8 cellular contexts compared by ENCODE assay signal in the genomic region with DNA sequence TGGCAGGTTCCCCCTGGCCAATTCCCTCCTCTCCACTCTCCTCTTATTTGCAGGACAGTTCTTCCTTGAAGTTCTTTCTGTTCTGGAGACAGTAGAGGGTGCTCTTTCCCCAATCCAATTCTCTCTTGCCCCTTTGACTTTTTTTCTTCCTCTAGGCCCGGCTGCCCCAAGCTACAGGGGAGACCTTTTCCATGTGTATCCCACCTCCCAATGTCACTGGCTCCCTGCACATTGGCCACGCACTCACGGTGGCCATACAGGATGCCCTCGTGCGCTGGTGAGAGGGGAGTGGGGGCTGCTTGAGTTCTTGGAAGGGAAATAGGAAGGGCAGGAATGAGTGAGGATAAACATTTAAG. TPM values are rescaled to one million over a fixed set of nuclear protein-coding genes. Genes with fewer than 3 reads are reported as not detected.
DNase-seq lines count a peak whose midpoint lies in the region; ATAC-seq, FAIRE-seq and TF ChIP-seq lines count a peak whose summit lies in the region.

No MANE protein-coding gene starts in this region.

- H3K36me3 ChIP-seq in IMR-90 (ENCODE audit: control insufficient read depth, insufficient read depth, low read length) (peaks cover 29% of the 10 kb centered on the region), kidney epithelial cell (ENCODE audit: control insufficient read depth, insufficient read depth, low read length) (peaks cover 4% of the 10 kb centered on the region), stomach smooth muscle (ENCODE audit: control insufficient read depth in 2 of 2, insufficient read depth in 2 of 2, low read length in 2 of 2) (peaks cover 26 to 38% of the 10 kb centered on the region in 2 donors)

- H3K23ac ChIP-seq in IMR-90 (ENCODE audit: low read depth, low read length): no peak overlapping the region

- peak overlapping the region; percentile 43; the same call in 1 of the 2 replicates for H2BK20ac ChIP-seq in IMR-90 (ENCODE audit: low read depth, low read length)

- ATAC-seq in IMR-90 (ENCODE audit: low read depth) (peak; percentile 47), GM18858 (IDR thresholded peaks at IDR 0.05; ENCODE audit: unreplicated experiment) (no peak)
- no peak for ATAC-seq in activated CD4-positive, CD25-positive, alpha-beta regulatory T cell treated with anti-CD3 and anti-CD28 coated beads, Interleukin-2, amount 50 U/mL, for 24 hours

- H3K9me3 ChIP-seq in IMR-90 (ENCODE audit: control insufficient read depth, insufficient read depth, low read length) (no peaks in the 10 kb centered on the region), stomach smooth muscle (ENCODE audit: control insufficient read depth in 2 of 2, low read length in 2 of 2) (no peaks in the 10 kb centered on the region)

- H4K91ac ChIP-seq in IMR-90 (ENCODE audit: insufficient read depth, low read depth, low read length): peak overlapping the region; percentile 62

- dilution Hi-C loops in IMR-90 (cut with HindIII; ENCODE audit: low sequenced_read_pairs, unreplicated experiment): no loop called here

- H3K4me2 ChIP-seq in IMR-90 (ENCODE audit: low read depth, low read length): no peak overlapping the region; the same call in 1 of the 2 replicates

- no peak overlapping the region for H3K4me3 ChIP-seq in IMR-90 (ENCODE audit: insufficient read depth, low read depth, low read length)
- H3K4me3 ChIP-seq in kidney epithelial cell (ENCODE audit: low read depth, low read length): no peak overlapping the region
- H3K4me3 ChIP-seq in stomach smooth muscle (ENCODE audit: low read length in 2 of 2): peak overlapping the region in 1 of 2 donors; percentile 12

- in situ Hi-C loops in IMR-90 (cut with MboI; ENCODE audit: low sequenced_read_pairs): loop anchor here (5.0 kb wide), 1 partner anchor 162 kb away; no protein-coding TSS in a partner anchor

- FAIRE-seq in RCC 7860 (lab: Jason Lieb, UNC): no peak

- H3K4me1 ChIP-seq in IMR-90 (ENCODE audit: control insufficient read depth, insufficient read depth, low read length) (peaks cover 12% of the 10 kb centered on the region), stomach smooth muscle (ENCODE audit: control insufficient read depth, insufficient read depth, low read length) (peaks cover 26% of the 10 kb centered on the region)

- peak overlapping the region; percentile 88 for H2AK5ac ChIP-seq in IMR-90 (ENCODE audit: low read depth, low read length)

- H3K9me1 ChIP-seq in IMR-90 (ENCODE audit: insufficient read depth, low read length): no peaks in the 10 kb centered on the region

- CTCF ChIA-PET in IMR-90 (lab: Yijun Ruan, JAX): interaction anchor here (0.6 to 3.6 kb wide), 16 partner anchors 11 to 1223 kb away, joined by 3 to 31 read pairs (median 4); partner anchors contain the start of gene SFTA2

- TF ChIP-seq CTCF in IMR-90 (conservative IDR thresholded peaks at IDR 0.05; ENCODE audit: low read depth, low read length): peak; percentile 87
- TF ChIP-seq CTCF in kidney epithelial cell (IDR thresholded peaks at IDR 0.05; ENCODE audit: insufficient read depth, low read length, poor library complexity, severe bottlenecking): peak; percentile 67

- no peak for TF ChIP-seq POLR2A in IMR-90 (IDR thresholded peaks at IDR 0.05; ENCODE audit: low read depth, low read length)

- peaks cover 5 to 6% of the 10 kb centered on the region in 2 experiments; a peak in 1 of 4 replicates for H3K79me1 ChIP-seq in IMR-90 (ENCODE audit: low read depth in 1 of 2, low read length in 2 of 2)

- peak overlapping the region; percentile 22; the same call in 1 of the 2 replicates for H3K9ac ChIP-seq in IMR-90 (ENCODE audit: low read depth, low read length)
- peak overlapping the region; percentile 94 to 95 for H3K9ac ChIP-seq in stomach smooth muscle (ENCODE audit: low read length in 2 of 2)

- POLR2A ChIA-PET in IMR-90 (lab: Charles Lee; ENCODE audit: unreplicated experiment): no interaction called here

- peak overlapping the region; percentile 35; the same call in 1 of the 2 replicates for H4K5ac ChIP-seq in IMR-90 (ENCODE audit: low read depth, low read length)

- H4K8ac ChIP-seq in IMR-90 (ENCODE audit: low read depth in 2 of 2, low read length in 2 of 2): peak overlapping the region; percentile 77 to 100; a peak in 2 of 4 replicates

- H3K27ac ChIP-seq in IMR-90 (ENCODE audit: insufficient read depth, low read length): no peak overlapping the region
- peak overlapping the region; percentile 94 for H3K27ac ChIP-seq in caudate nucleus (ENCODE audit: low read depth, low read length)
- peak overlapping the region; percentile 93 for H3K27ac ChIP-seq in stomach smooth muscle (ENCODE audit: low read length)

- intact Hi-C loops in IMR-90 (cut with micrococcal nuclease): loop anchor here (1.0 to 10.0 kb wide), 3 partner anchors 155 to 279 kb away; no protein-coding TSS in a partner anchor

- 0 out of 3 replicates have a peak overlapping the region, but pooled peaks have one; percentile 32 for H2BK15ac ChIP-seq in IMR-90 (ENCODE audit: low read depth, low read length)

- peak overlapping the region; percentile 93 for H2AFZ ChIP-seq in IMR-90 (replicated peaks; ENCODE audit: low read length, poor library complexity)

- H3K27me3 ChIP-seq in IMR-90 (ENCODE audit: control insufficient read depth, insufficient read depth, low read length): no peaks in the 10 kb centered on the region
- no peaks in the 10 kb centered on the region for H3K27me3 ChIP-seq in kidney epithelial cell (ENCODE audit: control insufficient read depth, insufficient read depth, low read length)
- no peaks in the 10 kb centered on the region for H3K27me3 ChIP-seq in stomach smooth muscle (ENCODE audit: control insufficient read depth in 1 of 2, insufficient read depth in 2 of 2, low read length in 2 of 2)

- no peak overlapping the region for H3K14ac ChIP-seq in IMR-90 (replicated peaks; ENCODE audit: low read depth, low read length)

- H4K20me1 ChIP-seq in IMR-90 (ENCODE audit: insufficient read depth, low read length): no peaks in the 10 kb centered on the region

- H2BK5ac ChIP-seq in IMR-90 (ENCODE audit: low read depth, low read length, poor library complexity, severe bottlenecking): no peak overlapping the region

- peak; percentile 86 for TF ChIP-seq RAD21 in IMR-90 (IDR thresholded peaks at IDR 0.05; ENCODE audit: low read length)

- peak overlapping the region; percentile 32; the same call in 1 of the 2 replicates for H2BK120ac ChIP-seq in IMR-90 (ENCODE audit: low read depth, low read length)

- H2AK9ac ChIP-seq in IMR-90 (replicated peaks; ENCODE audit: low read depth, low read length, poor library complexity): peak overlapping the region; percentile 88

- peak overlapping the region; percentile 46; the same call in 1 of the 2 replicates for H3K4ac ChIP-seq in IMR-90 (ENCODE audit: low read depth, low read length)

- no peak overlapping the region; the same call in 1 of the 2 replicates for H3K56ac ChIP-seq in IMR-90 (ENCODE audit: extremely low read depth, insufficient read depth, low read length)

- H3K18ac ChIP-seq in IMR-90 (ENCODE audit: low read depth, low read length): no peak overlapping the region

- no TSS peak for BruUV-seq in IMR-90 (replicated peaks; lab: Mats Ljungman, UMichigan)

- WGBS in IMR-90 (ENCODE audit: extremely low coverage in 2 of 2, insufficient read length in 1 of 2), 2 experiments: 40% methylated on average over 2 of the region's 5 CpGs; no CpG with 5 or more reads in 1 of the 2 experiments

- DNase-seq in DMS79 treated with DMSO at 0.1 percent for 48 hours (lab: John Stamatoyannopoulos, UW) (peak; percentile 40), IMR-90 (peak; percentile 71), RCC 7860 (ENCODE audit: low spot score) (peak; percentile 38), caudate nucleus (lab: John Stamatoyannopoulos, UW) (peak in 34 of 61 donors; percentile 3 to 62 (median 30)), kidney epithelial cell (ENCODE audit: low read depth) (peak; percentile 28)

TF ChIP-seq in IMR-90, 13 proteins besides CTCF, POLR2A, EP300 and RAD21:
- TF ChIP-seq CEBPB (IDR thresholded peaks at IDR 0.05; ENCODE audit: low read depth, low read length) (no peak), BHLHE40 (IDR thresholded peaks at IDR 0.05; ENCODE audit: low read depth, low read length) (no peak), SMC3 (IDR thresholded peaks at IDR 0.05; ENCODE audit: low read depth, low read length) (peak; percentile 89), MAZ (IDR thresholded peaks at IDR 0.05; ENCODE audit: borderline replicate concordance, low read depth, low read length) (no peak)

RNA-seq across cellular contexts. Expression of gene VARS2, which starts 1.5 kb away (rescaled TPM):
- total RNA-seq in IMR-90 (2012; rRNA removed): 6.9 and 7.2 TPM in 2 replicates
- polyA plus RNA-seq in IMR-90 (2012; rRNA removed): 13.3 and 14.0 TPM in 2 replicates
- polyA plus RNA-seq in IMR-90 (2012; cell fraction: cytosol; rRNA removed): 5.5 and 6.7 TPM in 2 replicates
- 98.4 and 123 TPM in 2 replicates for polyA plus RNA-seq in IMR-90 (2012; cell fraction: nucleus; rRNA removed; ENCODE audit: low replicate concordance)
- 34.7 and 37.7 TPM in 2 replicates for total RNA-seq in kidney epithelial cell

RNA-seq across cellular contexts. Expression of gene GTF2H4, which starts 7.6 kb away (rescaled TPM):
- total RNA-seq in IMR-90 (2012; rRNA removed): 6.9 and 13.4 TPM in 2 replicates
- 29.5 and 30.8 TPM in 2 replicates for polyA plus RNA-seq in IMR-90 (2012; rRNA removed)
- polyA plus RNA-seq in IMR-90 (2012; cell fraction: cytosol; rRNA removed): 19.0 and 20.5 TPM in 2 replicates
- 90.6 and 118 TPM in 2 replicates for polyA plus RNA-seq in IMR-90 (2012; cell fraction: nucleus; rRNA removed; ENCODE audit: low replicate concordance)
- total RNA-seq in kidney epithelial cell: 23.0 and 27.7 TPM in 2 replicates

RNA-seq across cellular contexts. Expression of gene SFTA2, which starts 16.4 kb away (rescaled TPM):
- total RNA-seq in IMR-90 (2012; rRNA removed) (not detected in 2 replicates), kidney epithelial cell (1.0 TPM in 1 of 2 replicates, not detected in the other)
- polyA plus RNA-seq in IMR-90 (2012; rRNA removed): not detected in 2 replicates
- not detected in 2 replicates for polyA plus RNA-seq in IMR-90 (2012; cell fraction: cytosol; rRNA removed)
- not detected in 2 replicates for polyA plus RNA-seq in IMR-90 (2012; cell fraction: nucleus; rRNA removed; ENCODE audit: low replicate concordance)

RNA-seq across cellular contexts. Expression of gene MUCL3, which starts 25.2 kb away (rescaled TPM):
- total RNA-seq in IMR-90 (2012; rRNA removed) (not detected in 2 replicates), kidney epithelial cell (not detected in 2 replicates)
- polyA plus RNA-seq in IMR-90 (2012; rRNA removed): not detected in 2 replicates
- polyA plus RNA-seq in IMR-90 (2012; cell fraction: cytosol; rRNA removed): not detected in 2 replicates
- not detected in 2 replicates for polyA plus RNA-seq in IMR-90 (2012; cell fraction: nucleus; rRNA removed; ENCODE audit: low replicate concordance)

RNA-seq across cellular contexts. Expression of gene DDR1, which starts 31.2 kb away (rescaled TPM):
- total RNA-seq in IMR-90 (2012; rRNA removed) (5.6 and 6.7 TPM in 2 replicates), kidney epithelial cell (171 and 173 TPM in 2 replicates)
- polyA plus RNA-seq in IMR-90 (2012; rRNA removed): 17.8 and 19.6 TPM in 2 replicates
- polyA plus RNA-seq in IMR-90 (2012; cell fraction: cytosol; rRNA removed): 15.6 and 26.4 TPM in 2 replicates
- polyA plus RNA-seq in IMR-90 (2012; cell fraction: nucleus; rRNA removed; ENCODE audit: low replicate concordance): 56.9 and 61.7 TPM in 2 replicates
